ENCODE assay signal across 23 cellular contexts in the genomic region with DNA sequence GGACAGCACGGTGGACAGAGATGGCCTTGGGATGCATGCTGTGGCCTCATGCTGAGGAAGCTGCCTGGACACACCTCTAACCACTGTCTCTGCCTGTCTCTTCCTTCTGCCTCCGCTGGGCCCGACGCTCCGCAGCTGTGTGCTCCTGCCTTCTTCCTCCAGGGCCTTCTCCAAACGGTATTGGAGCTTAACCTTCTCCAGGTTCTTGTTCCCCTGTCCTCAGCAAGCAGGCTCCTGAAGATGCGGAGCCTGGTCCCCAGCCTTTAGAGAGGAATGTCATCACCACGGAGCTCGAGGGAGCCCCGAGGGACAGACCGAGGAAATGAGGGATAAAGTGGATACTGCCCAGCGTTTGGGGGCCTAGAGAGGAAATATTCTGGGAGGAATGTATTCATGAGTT.
DNase-seq lines count a peak whose midpoint lies in the region; ATAC-seq, FAIRE-seq and TF ChIP-seq lines count a peak whose summit lies in the region.
"Had no signal": no experiment of that assay in that cellular context is flagged by ENCODE, and none has a peak within 500 bp of the region (broad histone marks: within the 10 kb centered on the region; RNA-seq: fewer than 3 reads in every experiment).

No MANE protein-coding gene starts in this region.

- DNase-seq in left ventricle myocardium superior (peak; percentile 12), left ventricle myocardium inferior (no peak), head of caudate nucleus (peak in 22 of 42 donors; percentile 0 to 36 (median 8)), ovary (peak in 3 of 5 donors; percentile 0 to 8 (median 4)), NCI-H1048 (lab: John Stamatoyannopoulos, UW) (no peak), GM12892 (ENCODE audit: insufficient read length) (no peak), AML-193 (lab: John Stamatoyannopoulos, UW) (no peak)
- DNase-seq: activated CD4-positive, alpha-beta T cell treated with anti-CD3 and anti-CD28 coated beads for 4 hours; CD4-positive, alpha-beta memory T cell; effector memory CD4-positive, alpha-beta T cell; EL; foreskin melanocyte; NCI-H1092 treated with DMSO at 0.1 percent for 48 hours; NCI-H2029; NCI-H748 treated with DMSO at 0.1 percent for 48 hours; retina; stimulated activated CD4-positive, alpha-beta T cell treated with anti-CD3 and anti-CD28 coated beads, Interleukin-4, amount 100 ng/mL, for 24 hours; stimulated activated naive B cell treated with anti-CD40 and anti-IgM and Interleukin-4, amounts not matched to agents 10 μg/mL and 1 μg/mL and 100 μg/mL, for 72 hours had no signal

- TF ChIP-seq POLR2A in ovary (IDR thresholded peaks at IDR 0.05) (no peak), GM12892 (IDR thresholded peaks at IDR 0.05; ENCODE audit: low read depth, low read length) (no peak)

- no peak for FAIRE-seq in GM12892 (lab: Jason Lieb, UNC)
- FAIRE-seq: islet of Langerhans had no signal

- 61 to 68% (median 63%) methylated on average over 12 of the region's 12 CpGs for WGBS in ovary, 3 donors

- H3K9me3 ChIP-seq in left ventricle myocardium inferior (replicated peaks) (no peaks in the 10 kb centered on the region), ovary (no peaks in the 10 kb centered on the region)
- H3K9me3 ChIP-seq: esophagus muscularis mucosa, vagina had no signal

- H3K27ac ChIP-seq in left ventricle myocardium inferior (replicated peaks) (no peak overlapping the region), ovary (no peak overlapping the region)
- H3K27ac ChIP-seq: esophagus muscularis mucosa, neural progenitor cell, vagina had no signal

- no peak for TF ChIP-seq CTCF in left ventricle myocardium inferior (IDR thresholded peaks at IDR 0.05; ENCODE audit: borderline replicate concordance)
- TF ChIP-seq CTCF in ovary (IDR thresholded peaks at IDR 0.05) = no peak

- intact Hi-C loops in left ventricle myocardium superior (cut with micrococcal nuclease) = no loop called here
- intact Hi-C loops in left ventricle myocardium inferior (cut with micrococcal nuclease) = no loop called here
- intact Hi-C loops in head of caudate nucleus (cut with DNase I) = loop anchor here (10.0 kb wide), 1 partner anchor 186 kb away; no protein-coding TSS in a partner anchor
- intact Hi-C loops in ovary (cut with DNase I) = loop anchor here in 1 of 4 donors (10.0 kb wide), 1 partner anchor 546 kb away; no protein-coding TSS in a partner anchor

- TF ChIP-seq EP300 in ovary (IDR thresholded peaks at IDR 0.05) = no peak

- no peak for ATAC-seq in left ventricle myocardium superior
- ATAC-seq: HCT116 had no signal

- H3K36me3 ChIP-seq in left ventricle myocardium inferior (peaks cover 17% of the 10 kb centered on the region), ovary (no peaks in the 10 kb centered on the region)
- H3K36me3 ChIP-seq: neural progenitor cell, vagina had no signal

- H3K27me3 ChIP-seq in left ventricle myocardium inferior (ENCODE audit: low read depth) (no peaks in the 10 kb centered on the region), ovary (no peaks in the 10 kb centered on the region)
- H3K27me3 ChIP-seq: esophagus muscularis mucosa, neural progenitor cell, vagina had no signal

- H3K4me3 ChIP-seq in left ventricle myocardium inferior (no peak overlapping the region), ovary (no peak overlapping the region)
- H3K4me3 ChIP-seq: esophagus muscularis mucosa, neural progenitor cell, vagina had no signal

- H3K4me1 ChIP-seq in left ventricle myocardium inferior (peaks cover 40% of the 10 kb centered on the region), ovary (ENCODE audit: insufficient read depth) (no peaks in the 10 kb centered on the region)

Comparison
In these comparisons a context has a peak if more than half of its experiments do, and no peak if none do; other contexts are left out.
1. DNase-seq: peak in left ventricle myocardium superior (single experiment), head of caudate nucleus (22 of 42) and ovary (3 of 5); none in left ventricle myocardium inferior (single experiment), NCI-H1048 (single experiment), GM12892 (single experiment) and AML-193 (0 of 2).